In genomic region chr12:131104464-131105350, GRCh38 we compare ENCODE assay signal across 8 cellular contexts.
DNase-seq lines count a peak whose midpoint lies in the region; ATAC-seq and TF ChIP-seq lines count a peak whose summit lies in the region.

No MANE protein-coding gene starts in this region.

- no peak overlapping the region for H2BK120ac ChIP-seq in mesenchymal stem cell (ENCODE audit: low read depth, low read length)

- no peak overlapping the region for H3K18ac ChIP-seq in mesenchymal stem cell (ENCODE audit: low read depth in 1 of 2, low read length in 2 of 2)

- no peak overlapping the region for H2BK15ac ChIP-seq in mesenchymal stem cell (ENCODE audit: low read depth, poor library complexity, severe bottlenecking)

- H3K4me3 Mint-ChIP-seq in activated CD8-positive, alpha-beta T cell treated with anti-CD3 and anti-CD28 coated beads for 36 hours, result no peak overlapping the region

- H3K4me1 Mint-ChIP-seq in activated CD8-positive, alpha-beta T cell treated with anti-CD3 and anti-CD28 coated beads for 36 hours (ENCODE audit: low read depth), result peaks cover 23% of the 10 kb centered on the region

- no peak overlapping the region for H2BK12ac ChIP-seq in mesenchymal stem cell (ENCODE audit: low read length in 2 of 2)

- H4K91ac ChIP-seq in mesenchymal stem cell (ENCODE audit: low read length), result no peak overlapping the region

- no peak overlapping the region for H3K4me3 ChIP-seq in mesenchymal stem cell (ENCODE audit: insufficient read depth in 1 of 2, low read depth in 1 of 2, low read length in 2 of 2)

- H3K27me3 ChIP-seq in mesenchymal stem cell (ENCODE audit: control insufficient read depth in 1 of 2, insufficient read depth in 1 of 2, low read length in 2 of 2), result peaks cover 4 to 13% of the 10 kb centered on the region in 2 experiments

- TF ChIP-seq CTCF in activated CD8-positive, alpha-beta T cell treated with anti-CD3 and anti-CD28 coated beads for 36 hours (IDR thresholded peaks at IDR 0.05), result peak; percentile 91

- no peaks in the 10 kb centered on the region for H3K36me3 ChIP-seq in mesenchymal stem cell (ENCODE audit: control insufficient read depth in 1 of 2, insufficient read depth in 2 of 2, low read depth in 1 of 2, low read length in 2 of 2)

- H3K4me1 ChIP-seq in mesenchymal stem cell (ENCODE audit: control insufficient read depth, insufficient read depth, low read depth, low read length), result peaks cover 4% of the 10 kb centered on the region

- H3K4ac ChIP-seq in mesenchymal stem cell (ENCODE audit: low read depth in 1 of 2, low read length in 2 of 2), result no peak overlapping the region

- CTCF ChIA-PET in activated CD8-positive, alpha-beta T cell treated with anti-CD3 and anti-CD28 coated beads for 36 hours (lab: Charles Lee), result interaction anchor here (0.6 to 7.0 kb wide), 31 partner anchors 9 to 502 kb away, joined by 3 to 166 read pairs (median 4); no protein-coding TSS in a partner anchor

- H4K8ac ChIP-seq in mesenchymal stem cell (ENCODE audit: low read length), result no peak overlapping the region

- H3K27ac ChIP-seq in mesenchymal stem cell (ENCODE audit: low read length, poor library complexity, severe bottlenecking), result no peak overlapping the region

- no peaks in the 10 kb centered on the region for H3K36me3 Mint-ChIP-seq in activated CD8-positive, alpha-beta T cell treated with anti-CD3 and anti-CD28 coated beads for 36 hours (ENCODE audit: low read depth)

- H2BK5ac ChIP-seq in mesenchymal stem cell (ENCODE audit: low read depth, low read length, poor library complexity, severe bottlenecking), result peak overlapping the region; percentile 25

- H3K79me1 ChIP-seq in mesenchymal stem cell (replicated peaks; ENCODE audit: low read length, poor library complexity, severe bottlenecking), result no peaks in the 10 kb centered on the region

- 60% methylated on average over 23 of the region's 32 CpGs for WGBS in mesenchymal stem cell

- H3K23ac ChIP-seq in mesenchymal stem cell (ENCODE audit: low read length in 2 of 2), result no peak overlapping the region

- H3K9me3 Mint-ChIP-seq in activated CD8-positive, alpha-beta T cell treated with anti-CD3 and anti-CD28 coated beads for 36 hours, result peaks cover 5% of the 10 kb centered on the region

- H3K9ac ChIP-seq in mesenchymal stem cell (ENCODE audit: low read length), result peak overlapping the region; percentile 30

- DNase-seq in AG08395 (ENCODE audit: low spot score) (peak; percentile 83), NCI-H748 (lab: John Stamatoyannopoulos, UW; ENCODE audit: unreplicated experiment) (peak; percentile 78), mesenchymal stem cell (peak; percentile 26)
- DNase-seq in activated CD8-positive, alpha-beta T cell treated with anti-CD3 and anti-CD28 coated beads for 36 hours, result peak; percentile 92
- peak; percentile 69 for DNase-seq in effector CD4-positive, alpha-beta T cell
- DNase-seq in stimulated activated CD8-positive, alpha-beta memory T cell treated with anti-CD3 and anti-CD28 coated beads, Interleukin-2, amount 100 ng/mL, for 48 hours (ENCODE audit: low read depth in 2 of 2), result peak; percentile 82 to 84

- no peak overlapping the region for H3K4me2 ChIP-seq in mesenchymal stem cell (ENCODE audit: low read length, poor library complexity, severe bottlenecking)

- no peak overlapping the region for H3K14ac ChIP-seq in mesenchymal stem cell (ENCODE audit: low read length in 2 of 2)

- no peak overlapping the region for H2AK5ac ChIP-seq in mesenchymal stem cell (ENCODE audit: low read length, severe bottlenecking)

- peaks cover 5% of the 10 kb centered on the region for H3K27me3 Mint-ChIP-seq in activated CD8-positive, alpha-beta T cell treated with anti-CD3 and anti-CD28 coated beads for 36 hours

- intact Hi-C loops in activated CD8-positive, alpha-beta T cell treated with anti-CD3 and anti-CD28 coated beads for 36 hours (cut with micrococcal nuclease), result no loop called here

- peak overlapping the region; percentile 66 for H3K27ac Mint-ChIP-seq in activated CD8-positive, alpha-beta T cell treated with anti-CD3 and anti-CD28 coated beads for 36 hours

- H3K9me3 ChIP-seq in mesenchymal stem cell (ENCODE audit: control insufficient read depth, low read length), result no peaks in the 10 kb centered on the region

- POLR2A ChIA-PET in activated CD8-positive, alpha-beta T cell treated with anti-CD3 and anti-CD28 coated beads for 36 hours (lab: Charles Lee), result interaction anchor here (1.1 to 1.7 kb wide), 3 partner anchors 10 to 28 kb away, joined by 3 to 5 read pairs (median 3); no protein-coding TSS in a partner anchor

- peak; percentile 33 for ATAC-seq in GM18858 (IDR thresholded peaks at IDR 0.05; ENCODE audit: unreplicated experiment)
- ATAC-seq in HG03135 (IDR thresholded peaks at IDR 0.05; ENCODE audit: unreplicated experiment), result peak; percentile 56
- peak; percentile 78 for ATAC-seq in activated CD8-positive, alpha-beta T cell treated with anti-CD3 and anti-CD28 coated beads for 36 hours

- no peak overlapping the region for H2AFZ ChIP-seq in mesenchymal stem cell (ENCODE audit: low read depth, low read length)

Comparison
In these comparisons a context has a peak if more than half of its experiments do, and no peak if none do; other contexts are left out.
1. DNase-seq: peak in every context shown above with its lines; median percentile 92 in activated CD8-positive, alpha-beta T cell treated with anti-CD3 and anti-CD28 coated beads for 36 hours; 83 in AG08395; 83 in stimulated activated CD8-positive, alpha-beta memory T cell treated with anti-CD3 and anti-CD28 coated beads, Interleukin-2, amount 100 ng/mL, for 48 hours; 78 in NCI-H748; 69 in effector CD4-positive, alpha-beta T cell; 26 in mesenchymal stem cell.